8 cellular contexts compared by ENCODE assay signal in genomic region chr9:3181049-3181953, GRCh38.
DNase-seq lines count a peak whose midpoint lies in the region; ATAC-seq, FAIRE-seq and TF ChIP-seq lines count a peak whose summit lies in the region.

No MANE protein-coding gene starts in this region.

- H2BK15ac ChIP-seq in neuronal stem cell (ENCODE audit: low read length) = peak overlapping the region; percentile 95

- H3K36me3 Mint-ChIP-seq in CD4-positive, alpha-beta T cell (ENCODE audit: low read depth) = no peaks in the 10 kb centered on the region

- peak overlapping the region; percentile 30 to 76 for H3K4me3 ChIP-seq in neuronal stem cell (ENCODE audit: low read length in 2 of 2)

- POLR2A ChIA-PET in CD4-positive, alpha-beta T cell (lab: Charles Lee) = no interaction called here

- peak overlapping the region; percentile 73 for H2BK120ac ChIP-seq in neuronal stem cell (ENCODE audit: low read depth, low read length)

- peak overlapping the region; percentile 75 for H2AFZ ChIP-seq in neuronal stem cell (ENCODE audit: low read length)

- no CpG with 5 or more reads among the region's 76 CpGs for WGBS in neuronal stem cell (ENCODE audit: extremely low coverage in 2 of 2, insufficient read length in 2 of 2, insufficient replicate concordance in 1 of 2), 2 donors

- no peaks in the 10 kb centered on the region for H3K9me3 Mint-ChIP-seq in CD4-positive, alpha-beta T cell

- peak overlapping the region; percentile 34 for H3K9ac ChIP-seq in neuronal stem cell (ENCODE audit: low read depth, low read length, poor library complexity)

- H3K36me3 ChIP-seq in neuronal stem cell (replicated peaks in 1 of 2; ENCODE audit: control insufficient read depth in 2 of 2, insufficient read depth in 2 of 2, low read length in 2 of 2) = no peaks in the 10 kb centered on the region

- no peak for TF ChIP-seq POLR2A in erythroblast (IDR thresholded peaks at IDR 0.05; ENCODE audit: low read length)

- TF ChIP-seq CTCF in CD4-positive, alpha-beta T cell (IDR thresholded peaks at IDR 0.05) = no peak

- H2BK12ac ChIP-seq in neuronal stem cell (ENCODE audit: low read length) = peak overlapping the region; percentile 88

- peak overlapping the region; percentile 80 for H3K23ac ChIP-seq in neuronal stem cell (ENCODE audit: low read depth, low read length, poor library complexity)

- peak overlapping the region; percentile 95 for H3K18ac ChIP-seq in neuronal stem cell (ENCODE audit: low read length)

- H3K9me3 ChIP-seq in CD4-positive, alpha-beta T cell (ENCODE audit: control insufficient read depth, low read length) = no peaks in the 10 kb centered on the region
- peaks cover 0 to 3% of the 10 kb centered on the region in 2 donors for H3K9me3 ChIP-seq in neuronal stem cell (replicated peaks in 1 of 2; ENCODE audit: control insufficient read depth in 2 of 2, insufficient read depth in 1 of 2, low read depth in 1 of 2, low read length in 2 of 2)

- no peak for FAIRE-seq in urothelium cell line (lab: Jason Lieb, UNC)

- no peaks in the 10 kb centered on the region for H3K4me1 Mint-ChIP-seq in CD4-positive, alpha-beta T cell (ENCODE audit: low read depth)

- H3K4me2 ChIP-seq in neuronal stem cell (ENCODE audit: insufficient read depth, low read length, poor library complexity, severe bottlenecking) = peak overlapping the region; percentile 71

- peak overlapping the region; percentile 73 for H4K8ac ChIP-seq in neuronal stem cell (ENCODE audit: low read depth, low read length)

- H3K79me1 ChIP-seq in neuronal stem cell (ENCODE audit: low read depth, low read length) = no peaks in the 10 kb centered on the region

- no peak overlapping the region for H3K27ac ChIP-seq in CD4-positive, alpha-beta T cell (ENCODE audit: low read depth, low read length)
- H3K27ac ChIP-seq in neuronal stem cell (replicated peaks; ENCODE audit: low read length) = no peak overlapping the region

- peak overlapping the region; percentile 81 for H2AK5ac ChIP-seq in neuronal stem cell (ENCODE audit: low read depth, low read length)

- H3K27ac Mint-ChIP-seq in CD4-positive, alpha-beta T cell = no peak overlapping the region

- intact Hi-C loops in CD4-positive, alpha-beta T cell (cut with DNase I, micrococcal nuclease) = loop anchor here (5.0 to 10.0 kb wide), 2 partner anchors 309 to 326 kb away; no protein-coding TSS in a partner anchor

- H3K4me1 ChIP-seq in neuronal stem cell (ENCODE audit: control insufficient read depth in 2 of 2, insufficient read depth in 1 of 2, low read depth in 1 of 2, low read length in 2 of 2) = peaks cover 3 to 14% of the 10 kb centered on the region in 2 donors

- no peak overlapping the region for H3K4ac ChIP-seq in neuronal stem cell (ENCODE audit: low read length)

- DNase-seq in CD4-positive, alpha-beta T cell = peak in 7 of 10 experiments; percentile 1 to 35 (median 8)
- DNase-seq in NCI-H1092 treated with DMSO at 0.1 percent for 48 hours (lab: John Stamatoyannopoulos, UW) (peak; percentile 85), erythroblast (lab: John Stamatoyannopoulos, UW) (peak; percentile 29 to 37), neuronal stem cell (ENCODE audit: low spot score) (peak; percentile 32), urothelium cell line (ENCODE audit: low spot score) (no peak)
- peak; percentile 74 for DNase-seq in activated CD4-positive, alpha-beta T cell treated with anti-CD3 and anti-CD28 coated beads for 48 hours

- peak overlapping the region; percentile 33 for H2BK5ac ChIP-seq in neuronal stem cell (ENCODE audit: low read length)

- H3K27me3 Mint-ChIP-seq in CD4-positive, alpha-beta T cell = peaks cover 48% of the 10 kb centered on the region

- peak; percentile 34 for ATAC-seq in CD4-positive, alpha-beta T cell (ENCODE audit: poor library complexity)
- ATAC-seq in GM21360 (IDR thresholded peaks at IDR 0.05; ENCODE audit: unreplicated experiment) (peak; percentile 90), HG03354 (IDR thresholded peaks at IDR 0.05; ENCODE audit: poor library complexity, severe bottlenecking, unreplicated experiment) (no peak)

- peak overlapping the region; percentile 86 for H4K91ac ChIP-seq in neuronal stem cell (ENCODE audit: low read depth, low read length, poor library complexity)

- no peak overlapping the region for H3K4me3 Mint-ChIP-seq in CD4-positive, alpha-beta T cell

- H3K14ac ChIP-seq in neuronal stem cell (ENCODE audit: low read length) = peak overlapping the region; percentile 67

- CTCF ChIA-PET in CD4-positive, alpha-beta T cell (lab: Charles Lee) = no interaction called here

- peaks cover 21% of the 10 kb centered on the region for H3K27me3 ChIP-seq in CD4-positive, alpha-beta T cell (ENCODE audit: control insufficient read depth, insufficient read depth, low read length)
- H3K27me3 ChIP-seq in neuronal stem cell (ENCODE audit: control insufficient read depth in 3 of 3, insufficient read depth in 3 of 3, low read depth in 1 of 3, low read length in 3 of 3) = peaks cover 0 to 41% (median 13%) of the 10 kb centered on the region in 3 experiments
